16 cellular contexts compared by ENCODE assay signal in genomic region chr3:65945480-65945879, GRCh38.
A peak's percentile ranks its signal among the peaks of the same experiment; 100 is the strongest.
DNase-seq lines count a peak whose midpoint lies in the region; ATAC-seq and TF ChIP-seq lines count a peak whose summit lies in the region.
"Had no signal": no experiment of that assay in that cellular context is flagged by ENCODE, and none has a peak within 500 bp of the region (broad histone marks: within the 10 kb centered on the region; RNA-seq: fewer than 3 reads in every experiment).

No MANE protein-coding gene starts in this region.

- CTCF ChIA-PET in activated CD8-positive, alpha-beta memory T cell treated with anti-CD3 and anti-CD28 coated beads, Interleukin-2, amount 10 ng/mL, durations not matched to agents 7 days and 5 days (lab: Charles Lee), result no interaction called here

- H3K27ac Mint-ChIP-seq in activated CD8-positive, alpha-beta memory T cell treated with anti-CD3 and anti-CD28 coated beads, Interleukin-2, amount 10 ng/mL, durations not matched to agents 7 days and 5 days, result no peak overlapping the region
- no peak overlapping the region for H3K27ac Mint-ChIP-seq in chondrocyte (ENCODE audit: unreplicated experiment)
- H3K27ac Mint-ChIP-seq: natural killer cell treated with Interleukin-12 subunit alpha and Interleukin-12 subunit beta and Interleukin-15 and Interleukin-18, amount 100 ng/mL, for 72 hours had no signal

- H3K4me1 ChIP-seq in subcutaneous abdominal adipose tissue (ENCODE audit: control insufficient read depth in 5 of 5, insufficient read depth in 5 of 5, low read length in 5 of 5), result peaks cover 0 to 52% (median 44%) of the 10 kb centered on the region in 5 donors

- no peaks in the 10 kb centered on the region for H3K36me3 Mint-ChIP-seq in activated CD8-positive, alpha-beta memory T cell treated with anti-CD3 and anti-CD28 coated beads, Interleukin-2, amount 10 ng/mL, durations not matched to agents 7 days and 5 days
- no peaks in the 10 kb centered on the region for H3K36me3 Mint-ChIP-seq in chondrocyte (ENCODE audit: low read depth)
- H3K36me3 Mint-ChIP-seq: natural killer cell treated with Interleukin-12 subunit alpha and Interleukin-12 subunit beta and Interleukin-15 and Interleukin-18, amount 100 ng/mL, for 72 hours had no signal

- ATAC-seq in activated CD8-positive, alpha-beta memory T cell treated with anti-CD3 and anti-CD28 coated beads, Interleukin-2, amount 10 ng/mL, durations not matched to agents 7 days and 5 days, result no peak
- ATAC-seq: natural killer cell treated with Interleukin-12 subunit alpha and Interleukin-12 subunit beta and Interleukin-15 and Interleukin-18, amount 100 ng/mL, for 72 hours; psoas muscle had no signal

- H3K9me3 Mint-ChIP-seq in activated CD8-positive, alpha-beta memory T cell treated with anti-CD3 and anti-CD28 coated beads, Interleukin-2, amount 10 ng/mL, durations not matched to agents 7 days and 5 days (ENCODE audit: low read depth), result no peaks in the 10 kb centered on the region
- no peaks in the 10 kb centered on the region for H3K9me3 Mint-ChIP-seq in chondrocyte (ENCODE audit: low read depth)
- H3K9me3 Mint-ChIP-seq: natural killer cell treated with Interleukin-12 subunit alpha and Interleukin-12 subunit beta and Interleukin-15 and Interleukin-18, amount 100 ng/mL, for 72 hours had no signal

- H3K27me3 ChIP-seq in GM06990 (replicated peaks; ENCODE audit: control insufficient read depth, insufficient read depth, low read length) (no peaks in the 10 kb centered on the region; the same call in 1 of the 2 replicates), subcutaneous abdominal adipose tissue (ENCODE audit: control insufficient read depth in 5 of 5, insufficient read depth in 4 of 5, low read length in 5 of 5) (no peaks in the 10 kb centered on the region)

- TF ChIP-seq CTCF in GM06990 (IDR thresholded peaks at IDR 0.05; ENCODE audit: insufficient read depth, low read length, poor library complexity, severe bottlenecking) (no peak), fibroblast of mammary gland (conservative IDR thresholded peaks at IDR 0.05; ENCODE audit: control insufficient read depth, insufficient read depth, low read depth, low read length) (no peak), chondrocyte (IDR thresholded peaks at IDR 0.05) (no peak)

- H3K4me3 ChIP-seq in GM06990 (replicated peaks; ENCODE audit: low read depth, low read length) (no peak overlapping the region), fibroblast of mammary gland (ENCODE audit: control insufficient read depth, low read depth, low read length) (no peak overlapping the region), subcutaneous abdominal adipose tissue (ENCODE audit: low read depth in 1 of 5, low read length in 5 of 5) (no peak overlapping the region)
- H3K4me3 ChIP-seq: lung, psoas muscle had no signal

- peaks cover 7% of the 10 kb centered on the region for H3K27me3 Mint-ChIP-seq in activated CD8-positive, alpha-beta memory T cell treated with anti-CD3 and anti-CD28 coated beads, Interleukin-2, amount 10 ng/mL, durations not matched to agents 7 days and 5 days
- no peaks in the 10 kb centered on the region for H3K27me3 Mint-ChIP-seq in chondrocyte (ENCODE audit: low read depth)

- no peaks in the 10 kb centered on the region for H3K9me3 ChIP-seq in subcutaneous abdominal adipose tissue (ENCODE audit: control insufficient read depth in 5 of 5, low read length in 5 of 5)
- H3K9me3 ChIP-seq: psoas muscle had no signal

- H3K4me3 Mint-ChIP-seq in activated CD8-positive, alpha-beta memory T cell treated with anti-CD3 and anti-CD28 coated beads, Interleukin-2, amount 10 ng/mL, durations not matched to agents 7 days and 5 days, result no peak overlapping the region
- no peak overlapping the region for H3K4me3 Mint-ChIP-seq in chondrocyte (ENCODE audit: unreplicated experiment)
- H3K4me3 Mint-ChIP-seq: natural killer cell treated with Interleukin-12 subunit alpha and Interleukin-12 subunit beta and Interleukin-15 and Interleukin-18, amount 100 ng/mL, for 72 hours had no signal

- H3K27ac ChIP-seq in subcutaneous abdominal adipose tissue (ENCODE audit: low read depth, low read length), result peak overlapping the region; percentile 85

- DNase-seq in GM06990 (ENCODE audit: extremely low read depth, insufficient read length) (peak; percentile 27), RPMI7951 (ENCODE audit: low read depth) (peak; percentile 82), fibroblast of mammary gland (ENCODE audit: low read depth) (peak; percentile 80), chondrocyte (ENCODE audit: low spot score) (no peak)
- DNase-seq in activated CD8-positive, alpha-beta memory T cell treated with anti-CD3 and anti-CD28 coated beads, Interleukin-2, amount 10 ng/mL, durations not matched to agents 7 days and 5 days, result no peak
- DNase-seq in stimulated activated CD4-positive, alpha-beta T cell treated with anti-CD3 and anti-CD28 coated beads, Interleukin-2, amount 100 ng/mL, for 24 hours, result no peak
- DNase-seq: activated CD4-positive, alpha-beta T cell treated with anti-CD3 and anti-CD28 coated beads, Interleukin-2, amount 50 U/mL, for 4 hours; cerebellar nuclear complex; DMS79; KG1; NCI-H1436 treated with DMSO at 0.1 percent for 48 hours; NCI-H226; psoas muscle had no signal

- H3K4me1 Mint-ChIP-seq in activated CD8-positive, alpha-beta memory T cell treated with anti-CD3 and anti-CD28 coated beads, Interleukin-2, amount 10 ng/mL, durations not matched to agents 7 days and 5 days, result no peaks in the 10 kb centered on the region
- H3K4me1 Mint-ChIP-seq in chondrocyte (ENCODE audit: low read depth), result peaks cover 32% of the 10 kb centered on the region

- H3K9ac ChIP-seq in subcutaneous abdominal adipose tissue (ENCODE audit: low read length in 5 of 5), result no peak overlapping the region

- H3K36me3 ChIP-seq in GM06990 (ENCODE audit: control insufficient read depth, insufficient read depth, low read length), result no peaks in the 10 kb centered on the region
- no peaks in the 10 kb centered on the region for H3K36me3 ChIP-seq in subcutaneous abdominal adipose tissue (ENCODE audit: control insufficient read depth in 5 of 5, insufficient read depth in 5 of 5, low read length in 5 of 5)

Comparison
In these comparisons a context has a peak if more than half of its experiments do, and no peak if none do; other contexts are left out.
1. DNase-seq: peak in GM06990 (single experiment), RPMI7951 (single experiment) and fibroblast of mammary gland (single experiment); none in activated CD8-positive, alpha-beta memory T cell treated with anti-CD3 and anti-CD28 coated beads, Interleukin-2, amount 10 ng/mL, durations not matched to agents 7 days and 5 days (single experiment), stimulated activated CD4-positive, alpha-beta T cell treated with anti-CD3 and anti-CD28 coated beads, Interleukin-2, amount 100 ng/mL, for 24 hours (0 of 2) and chondrocyte (single experiment).